1 cellular context compared by ENCODE assay signal in the genomic region with DNA sequence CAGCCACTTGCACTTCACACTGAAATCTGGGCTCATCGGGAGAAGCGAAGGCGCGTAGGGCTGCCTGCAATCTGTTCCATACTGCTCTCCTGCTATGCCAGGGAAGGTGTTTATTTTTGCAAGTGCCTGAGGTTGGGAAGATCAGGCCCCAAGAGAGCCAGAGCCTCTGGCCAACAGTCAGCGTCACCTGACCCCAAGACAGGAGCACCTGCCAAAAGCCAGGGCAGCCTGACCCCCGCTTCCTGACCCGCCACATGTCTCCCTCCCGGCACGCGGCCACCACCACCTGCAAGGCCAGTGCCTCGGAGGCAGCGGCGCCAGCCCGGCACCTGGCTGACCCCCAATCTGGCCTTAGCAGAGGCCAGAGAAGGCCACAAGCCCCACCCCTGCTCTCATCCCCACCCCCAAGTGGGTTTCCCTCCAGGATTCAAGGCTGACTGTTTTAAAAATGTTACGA.
TF ChIP-seq lines count a peak whose summit lies in the region.

No MANE protein-coding gene starts in this region.

TF ChIP-seq in GM23338, 12 proteins besides CTCF, POLR2A, EP300 and RAD21 (continued from another document):
- TF ChIP-seq ZNF331 (CRISPR knock-in tag; IDR thresholded peaks at IDR 0.05; ENCODE audit: low read depth) = no peak
